ENCODE assay signal across 1 cellular context in the genomic region with DNA sequence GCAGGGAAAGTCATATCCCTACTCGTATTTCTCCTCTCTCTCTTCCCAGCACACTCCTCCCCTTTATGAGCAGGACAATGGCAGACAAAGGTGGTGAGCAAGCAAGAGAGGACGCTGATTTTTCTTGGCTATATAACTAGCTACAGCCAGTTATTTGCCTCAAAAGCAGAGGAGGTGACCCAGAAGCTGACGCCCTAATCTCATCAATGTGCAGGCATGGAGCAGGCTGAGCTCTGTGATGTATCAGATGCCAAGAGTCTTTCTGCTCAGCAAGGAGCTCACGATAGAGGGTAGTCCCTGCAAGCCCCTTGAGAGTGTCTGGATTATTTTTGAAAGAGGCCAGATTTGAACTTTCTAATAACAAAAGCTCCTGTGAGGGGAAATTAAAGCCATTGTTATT.
TF ChIP-seq lines count a peak whose summit lies in the region.

No MANE protein-coding gene starts in this region.

TF ChIP-seq in H1, 55 proteins besides CTCF, POLR2A, EP300 and RAD21:
- TF ChIP-seq RFX5 (IDR thresholded peaks at IDR 0.05; ENCODE audit: borderline replicate concordance, low read depth, low read length) (no peak), RBBP5 (IDR thresholded peaks at IDR 0.05; ENCODE audit: borderline replicate concordance, low read depth, low read length) (no peak), CREB1 (IDR thresholded peaks at IDR 0.05) (no peak), BCL11A (IDR thresholded peaks at IDR 0.05; ENCODE audit: low read depth in 2 of 2, low read length in 2 of 2) (no peak), SP4 (IDR thresholded peaks at IDR 0.05; ENCODE audit: low read length) (no peak), CEBPB (IDR thresholded peaks at IDR 0.05; ENCODE audit: low read depth, low read length) (no peak), SP1 (IDR thresholded peaks at IDR 0.05; ENCODE audit: low read depth, low read length) (no peak), ASH2L (IDR thresholded peaks at IDR 0.05; ENCODE audit: low read length) (no peak), POU5F1 (IDR thresholded peaks at IDR 0.05; ENCODE audit: low read depth, low read length) (no peak), SP2 (IDR thresholded peaks at IDR 0.05; ENCODE audit: low read length) (no peak)
